9 cellular contexts compared by ENCODE assay signal in the genomic region with DNA sequence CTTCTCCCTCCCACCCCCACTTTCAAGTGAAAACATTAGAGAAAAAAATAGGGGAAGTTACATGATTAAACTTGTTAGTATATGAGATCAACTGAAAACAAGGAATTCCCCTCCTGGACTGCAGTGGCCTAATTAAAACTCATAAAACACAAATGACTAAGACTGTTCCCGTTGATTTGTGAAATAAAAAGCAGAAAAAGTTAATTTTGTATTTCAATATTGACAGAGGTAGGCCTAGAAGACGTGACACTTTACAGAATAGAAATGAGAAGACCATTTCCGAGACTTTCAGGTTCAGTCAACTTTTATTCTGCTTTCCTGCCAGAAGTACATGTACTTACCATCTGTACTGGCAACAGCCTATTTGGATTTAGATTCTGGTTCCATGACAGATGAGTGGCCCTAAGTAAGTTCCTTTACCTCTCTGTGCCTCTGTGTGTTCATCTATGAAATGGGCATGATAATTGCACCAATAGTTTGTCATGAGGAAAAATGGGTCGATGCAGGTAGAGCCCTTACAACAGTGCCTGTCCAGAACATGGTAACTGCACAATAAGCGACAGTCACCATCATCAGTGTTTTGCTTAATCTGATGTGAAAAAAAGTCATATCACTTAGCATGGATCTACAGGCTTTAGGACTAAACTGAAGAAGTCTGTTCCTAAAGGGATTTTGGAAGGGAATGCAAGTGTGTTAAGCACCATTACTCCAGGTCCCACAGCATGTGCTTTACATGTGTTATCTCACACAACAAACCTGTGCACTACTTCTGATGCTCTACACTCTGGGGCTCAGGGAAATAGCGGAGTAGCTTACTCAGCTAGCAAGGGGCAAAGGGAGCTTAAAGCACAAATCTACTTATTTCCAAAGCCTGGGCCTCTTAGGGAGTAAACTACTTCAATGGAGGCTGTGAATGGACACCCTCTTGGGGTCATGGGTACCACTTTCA.
DNase-seq lines count a peak whose midpoint lies in the region; ATAC-seq and TF ChIP-seq lines count a peak whose summit lies in the region.
"Had no signal": no experiment of that assay in that cellular context is flagged by ENCODE, and none has a peak within 500 bp of the region (broad histone marks: within the 10 kb centered on the region; RNA-seq: fewer than 3 reads in every experiment).

No MANE protein-coding gene starts in this region.

- H3K4me3 ChIP-seq in AG04450 (ENCODE audit: low read depth, low read length): peak overlapping the region; percentile 10; the same call in 1 of the 2 replicates
- H3K4me3 ChIP-seq in effector memory CD4-positive, alpha-beta T cell (ENCODE audit: insufficient read depth, low read depth, low read length, poor library complexity, severe bottlenecking): peak overlapping the region; percentile 17

- no peak for TF ChIP-seq CTCF in AG04450 (IDR thresholded peaks at IDR 0.05; ENCODE audit: low read depth, low read length)

- no peaks in the 10 kb centered on the region for H3K27me3 ChIP-seq in AG04450 (ENCODE audit: control insufficient read depth, insufficient read depth, low read length)
- no peaks in the 10 kb centered on the region for H3K27me3 ChIP-seq in effector memory CD4-positive, alpha-beta T cell (replicated peaks; ENCODE audit: control insufficient read depth, insufficient read depth, low read length, poor library complexity, severe bottlenecking)

- no peaks in the 10 kb centered on the region for H3K36me3 ChIP-seq in effector memory CD4-positive, alpha-beta T cell (ENCODE audit: control insufficient read depth, insufficient read depth, low read length)

- H3K4me1 ChIP-seq in effector memory CD4-positive, alpha-beta T cell (ENCODE audit: control insufficient read depth, insufficient read depth, low read length, poor library complexity, severe bottlenecking): peaks cover 23% of the 10 kb centered on the region

- peak; percentile 25 for ATAC-seq in GM18858 (IDR thresholded peaks at IDR 0.05; ENCODE audit: unreplicated experiment)
- ATAC-seq in HG03039 (IDR thresholded peaks at IDR 0.05; ENCODE audit: unreplicated experiment): no peak
- ATAC-seq: Panc1 had no signal

- POLR2A ChIA-PET in AG04450 (lab: Yijun Ruan, JAX): interaction anchor here (1.0 kb wide), 1 partner anchor 140 kb away, joined by 3 read pairs; no protein-coding TSS in a partner anchor

- CTCF ChIA-PET in AG04450 (lab: Charles Lee): no interaction called here

- H3K27ac ChIP-seq in AG04450 (ENCODE audit: low read depth, low read length): peak overlapping the region; percentile 62
- H3K27ac ChIP-seq in effector memory CD4-positive, alpha-beta T cell (ENCODE audit: insufficient read depth, low read length, poor library complexity, severe bottlenecking): peak overlapping the region; percentile 66

- H3K9me3 ChIP-seq in AG04450 (ENCODE audit: control insufficient read depth, insufficient read depth, low read length): no peaks in the 10 kb centered on the region
- H3K9me3 ChIP-seq in effector memory CD4-positive, alpha-beta T cell (ENCODE audit: control insufficient read depth, low read length): no peaks in the 10 kb centered on the region

- DNase-seq in AG04450 (ENCODE audit: low read depth, low spot score) (no peak), NOMO-1 (lab: John Stamatoyannopoulos, UW; ENCODE audit: unreplicated experiment in 2 of 2) (peak; percentile 37 to 63), ecto neural progenitor cell (ENCODE audit: low spot score) (no peak), GM19238 (ENCODE audit: insufficient read length, low spot score) (no peak)
- DNase-seq in effector memory CD4-positive, alpha-beta T cell: no peak
- DNase-seq in activated effector memory CD4-positive, alpha-beta T cell treated with Interleukin-2 at 50 U/mL for 16 hours: no peak

Comparison
In these comparisons a context has a peak if more than half of its experiments do, and no peak if none do; other contexts are left out.
1. DNase-seq: peak in NOMO-1 (2 of 2); none in AG04450 (single experiment), effector memory CD4-positive, alpha-beta T cell (0 of 3), ecto neural progenitor cell (single experiment), activated effector memory CD4-positive, alpha-beta T cell treated with Interleukin-2 at 50 U/mL for 16 hours (single experiment) and GM19238 (single experiment).